In genomic region chr7:105015631-105015965, GRCh38 we compare ENCODE assay signal across 8 cellular contexts. TPM values are rescaled to one million over a fixed set of nuclear protein-coding genes. Genes with fewer than 3 reads are reported as not detected.
A peak's percentile ranks its signal among the peaks of the same experiment; 100 is the strongest.
DNase-seq lines count a peak whose midpoint lies in the region; ATAC-seq, FAIRE-seq and TF ChIP-seq lines count a peak whose summit lies in the region.

No MANE protein-coding gene starts in this region.

- H3K27ac ChIP-seq in MM.1S (ENCODE audit: low read length) (peak overlapping the region; percentile 98), foreskin keratinocyte (peak overlapping the region; percentile 99), pancreas (peak overlapping the region; percentile 99 to 100 (median 100))

- peak; percentile 38 for DNase-seq in NCI-H1105 treated with DMSO at 0.1 percent for 48 hours (lab: John Stamatoyannopoulos, UW)
- DNase-seq in NCI-H1105 (lab: John Stamatoyannopoulos, UW): no peak
- DNase-seq in MM.1S: peak; percentile 45
- DNase-seq in activated CD4-positive, alpha-beta memory T cell treated with anti-CD3 and anti-CD28 coated beads, Interleukin-2, amount 10 ng/mL, durations not matched to agents 7 days and 5 days: peak; percentile 47
- DNase-seq in foreskin keratinocyte: peak in 1 of 2 donors; percentile 17
- DNase-seq in pancreas: peak in 1 of 6 donors; percentile 58
- no peak for DNase-seq in SKM-1 (lab: John Stamatoyannopoulos, UW; ENCODE audit: unreplicated experiment)

- no peak for TF ChIP-seq CTCF in MM.1S (IDR thresholded peaks at IDR 0.05; ENCODE audit: low read length)
- no peak for TF ChIP-seq CTCF in foreskin keratinocyte (conservative IDR thresholded peaks at IDR 0.05)
- TF ChIP-seq CTCF in pancreas (IDR thresholded peaks at IDR 0.05): no peak

- H4K20me1 ChIP-seq in MM.1S (ENCODE audit: insufficient read depth, low read length): peaks cover 26% of the 10 kb centered on the region; the same call in 1 of the 2 replicates

- ATAC-seq in foreskin keratinocyte (no peak), pancreas (no peak), GM21423 (IDR thresholded peaks at IDR 0.05; ENCODE audit: unreplicated experiment) (no peak)

- H2AFZ ChIP-seq in MM.1S (ENCODE audit: low read length): no peak overlapping the region

- H3K36me3 ChIP-seq in MM.1S (replicated peaks; ENCODE audit: insufficient read depth, low read length): no peaks in the 10 kb centered on the region; the same call in 1 of the 2 replicates
- no peaks in the 10 kb centered on the region for H3K36me3 ChIP-seq in pancreas

- peaks cover 68% of the 10 kb centered on the region for H3K36me3 Mint-ChIP-seq in activated CD4-positive, alpha-beta memory T cell treated with anti-CD3 and anti-CD28 coated beads, Interleukin-2, amount 10 ng/mL, durations not matched to agents 7 days and 5 days (ENCODE audit: low read depth)

- 1% methylated on average over 6 of the region's 6 CpGs for WGBS in pancreas, 2 donors

- peak overlapping the region; percentile 82 for H3K4me2 ChIP-seq in MM.1S (ENCODE audit: low read depth, low read length)

- CTCF ChIA-PET in activated CD4-positive, alpha-beta memory T cell treated with anti-CD3 and anti-CD28 coated beads, Interleukin-2, amount 10 ng/mL, durations not matched to agents 7 days and 5 days (lab: Charles Lee): interaction anchor here (0.8 to 5.9 kb wide), 6 partner anchors 12 to 516 kb away, joined by 3 to 106 read pairs (median 3); partner anchors contain the start of gene RINT1

- H3K9ac ChIP-seq in MM.1S (ENCODE audit: low read length): peak overlapping the region; percentile 99

- H3K4me1 ChIP-seq in MM.1S (ENCODE audit: low read length) (peaks cover 20% of the 10 kb centered on the region), foreskin keratinocyte (peaks cover 19% of the 10 kb centered on the region), pancreas (peaks cover 12 to 34% (median 29%) of the 10 kb centered on the region in 3 donors)

- H3K9me2 ChIP-seq in MM.1S (replicated peaks; ENCODE audit: insufficient read depth, low read length): no peaks in the 10 kb centered on the region

- peaks cover 28% of the 10 kb centered on the region for H3K4me1 Mint-ChIP-seq in activated CD4-positive, alpha-beta memory T cell treated with anti-CD3 and anti-CD28 coated beads, Interleukin-2, amount 10 ng/mL, durations not matched to agents 7 days and 5 days

- no peaks in the 10 kb centered on the region for H3K9me3 Mint-ChIP-seq in activated CD4-positive, alpha-beta memory T cell treated with anti-CD3 and anti-CD28 coated beads, Interleukin-2, amount 10 ng/mL, durations not matched to agents 7 days and 5 days

- H3F3A ChIP-seq in MM.1S (ENCODE audit: insufficient read depth, low read length): peaks cover 38% of the 10 kb centered on the region

- H3K27ac Mint-ChIP-seq in activated CD4-positive, alpha-beta memory T cell treated with anti-CD3 and anti-CD28 coated beads, Interleukin-2, amount 10 ng/mL, durations not matched to agents 7 days and 5 days: peak overlapping the region; percentile 100

- H3K79me2 ChIP-seq in MM.1S (ENCODE audit: low read length): peaks cover 75% of the 10 kb centered on the region

- POLR2A ChIA-PET in activated CD4-positive, alpha-beta memory T cell treated with anti-CD3 and anti-CD28 coated beads, Interleukin-2, amount 10 ng/mL, durations not matched to agents 7 days and 5 days (lab: Charles Lee): interaction anchor here (0.9 to 19.3 kb wide), 18 partner anchors 8 to 1006 kb away, joined by 3 to 822 read pairs (median 14); partner anchors contain the start of genes RINT1 and SRPK2

- H3K4me3 ChIP-seq in MM.1S (ENCODE audit: low read length) (peak overlapping the region; percentile 95), pancreas (peak overlapping the region; percentile 51 to 82 (median 68))

- H3K4me3 Mint-ChIP-seq in activated CD4-positive, alpha-beta memory T cell treated with anti-CD3 and anti-CD28 coated beads, Interleukin-2, amount 10 ng/mL, durations not matched to agents 7 days and 5 days: peak overlapping the region; percentile 97

- FAIRE-seq in pancreas (lab: Jason Lieb, UNC): no peak

- H3K27me3 ChIP-seq in MM.1S (replicated peaks; ENCODE audit: insufficient read depth, low read length) (no peaks in the 10 kb centered on the region), foreskin keratinocyte (no peaks in the 10 kb centered on the region), pancreas (no peaks in the 10 kb centered on the region)

- intact Hi-C loops in pancreas (cut with DNase I): no loop called here

- no peaks in the 10 kb centered on the region for H3K27me3 Mint-ChIP-seq in activated CD4-positive, alpha-beta memory T cell treated with anti-CD3 and anti-CD28 coated beads, Interleukin-2, amount 10 ng/mL, durations not matched to agents 7 days and 5 days

- no peaks in the 10 kb centered on the region for H3K9me3 ChIP-seq in MM.1S (replicated peaks; ENCODE audit: insufficient read depth, low read length)
- no peaks in the 10 kb centered on the region for H3K9me3 ChIP-seq in pancreas

RNA-seq across cellular contexts. Expression of gene KMT2E, which starts 1.6 kb away (rescaled TPM):
- 100 to 1,000 TPM; 122 to 128 TPM for total RNA-seq in activated CD4-positive, alpha-beta memory T cell treated with anti-CD3 and anti-CD28 coated beads, Interleukin-2, amount 10 ng/mL, durations not matched to agents 7 days and 5 days
- total RNA-seq in foreskin keratinocyte (35.4 and 37.4 TPM in 2 replicates), pancreas (10 to 100 TPM; 27.2 to 62.5 (median 34.7) TPM)
- polyA plus RNA-seq in foreskin keratinocyte (4.5 and 5.6 TPM in 2 replicates), pancreas (10 to 100 TPM; 14.1 to 16.3 TPM)

Comparison
In these comparisons a context has a peak if more than half of its experiments do, and no peak if none do; other contexts are left out.
1. DNase-seq: peak in NCI-H1105 treated with DMSO at 0.1 percent for 48 hours (single experiment), MM.1S (single experiment) and activated CD4-positive, alpha-beta memory T cell treated with anti-CD3 and anti-CD28 coated beads, Interleukin-2, amount 10 ng/mL, durations not matched to agents 7 days and 5 days (single experiment); none in NCI-H1105 (single experiment) and SKM-1 (single experiment).
2. Peak in every context shown above with its lines, with median percentiles within 50 percentile points of each other: H3K27ac ChIP-seq.